10 cellular contexts compared by ENCODE assay signal in the genomic region with DNA sequence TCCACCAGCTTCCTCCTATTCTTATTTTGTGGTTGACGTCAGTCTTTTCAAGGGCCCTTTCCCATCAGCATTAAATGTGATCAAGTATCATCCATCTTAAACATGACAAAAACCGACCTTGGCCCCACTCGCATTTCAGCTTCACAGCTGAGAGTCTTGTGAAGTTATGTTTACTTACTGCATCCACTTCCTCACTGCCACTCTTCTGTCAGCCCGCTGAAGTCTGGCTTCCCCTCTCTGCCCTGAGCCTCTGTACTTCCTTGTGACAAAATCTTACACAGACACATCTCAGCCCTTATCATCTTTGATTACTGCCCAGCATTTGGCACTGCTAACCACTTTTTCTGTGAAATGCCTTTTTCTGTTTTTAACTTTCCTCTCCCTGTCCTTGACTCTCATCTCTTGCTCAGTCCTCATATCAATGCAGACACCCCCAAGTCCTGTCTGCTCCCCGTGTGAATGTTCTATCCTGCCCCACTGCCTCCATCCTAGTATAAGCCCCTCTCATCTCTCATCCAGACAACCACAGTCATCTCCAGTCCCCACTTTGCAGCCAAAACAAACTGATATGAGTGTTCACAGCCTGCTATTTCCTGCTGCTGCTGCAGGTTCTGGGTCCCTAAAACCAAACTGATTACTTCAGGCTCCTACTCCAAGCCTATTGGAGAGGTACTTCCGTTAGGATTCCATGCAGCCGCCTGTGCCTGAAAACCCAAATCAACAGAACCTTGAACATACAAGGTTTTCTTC. TPM values are rescaled to one million over a fixed set of nuclear protein-coding genes. Genes with fewer than 3 reads are reported as not detected.
DNase-seq lines count a peak whose midpoint lies in the region; ATAC-seq, FAIRE-seq and TF ChIP-seq lines count a peak whose summit lies in the region.
"Had no signal": no experiment of that assay in that cellular context is flagged by ENCODE, and none has a peak within 500 bp of the region (broad histone marks: within the 10 kb centered on the region; RNA-seq: fewer than 3 reads in every experiment).

No MANE protein-coding gene starts in this region.

- no peak for ATAC-seq in GM18868 (IDR thresholded peaks at IDR 0.05; ENCODE audit: unreplicated experiment)

- H3K4me3 ChIP-seq in ovary: no peak overlapping the region

- no peak for FAIRE-seq in GM12891 (lab: Jason Lieb, UNC)
- no peak for FAIRE-seq in GM12892 (lab: Jason Lieb, UNC)
- FAIRE-seq: colon had no signal

- no peaks in the 10 kb centered on the region for H3K27me3 ChIP-seq in ovary

- H3K9me3 ChIP-seq in ovary: no peaks in the 10 kb centered on the region

- H3K36me3 ChIP-seq in ovary: no peaks in the 10 kb centered on the region

- intact Hi-C loops in ovary (cut with DNase I): no loop called here

- TF ChIP-seq POLR2A in GM12891 (IDR thresholded peaks at IDR 0.05; ENCODE audit: low read depth, low read length) (no peak), ovary (IDR thresholded peaks at IDR 0.05) (no peak), GM12892 (IDR thresholded peaks at IDR 0.05; ENCODE audit: low read depth, low read length) (no peak)

- 3 to 11% (median 4%) methylated on average over 7 of the region's 7 CpGs for WGBS in ovary, 3 donors

- no peak for DNase-seq in GM12891 (ENCODE audit: insufficient read length, low spot score)
- peak; percentile 66 for DNase-seq in OCI-M1 (lab: John Stamatoyannopoulos, UW)
- DNase-seq in central memory CD4-positive, alpha-beta T cell: peak; percentile 33
- no peak for DNase-seq in ovary
- DNase-seq in iPS-NIHi7 (ENCODE audit: extremely low spot score): no peak
- DNase-seq in effector CD8-positive, alpha-beta T cell (lab: John Stamatoyannopoulos, UW): no peak
- no peak for DNase-seq in GM12892 (ENCODE audit: insufficient read length)
- DNase-seq: SHP77 had no signal

- TF ChIP-seq CTCF in ovary (IDR thresholded peaks at IDR 0.05): no peak

- TF ChIP-seq EP300 in ovary (IDR thresholded peaks at IDR 0.05): no peak

- H3K27ac ChIP-seq in ovary: peak overlapping the region; percentile 15 to 67

- H3K4me1 ChIP-seq in ovary (ENCODE audit: insufficient read depth): peaks cover 7% of the 10 kb centered on the region

TF ChIP-seq in GM12891, 5 proteins besides CTCF, POLR2A, EP300 and RAD21:
- TF ChIP-seq PAX5 (IDR thresholded peaks at IDR 0.05; ENCODE audit: insufficient read depth, low read length, severe bottlenecking): no peak
- peak; percentile 67; the same call in 1 of the 2 replicates for TF ChIP-seq SPI1 (IDR thresholded peaks at IDR 0.05; ENCODE audit: low read depth, low read length)

RNA-seq across cellular contexts. Expression of gene FOSL2, which starts 31.4 kb away (rescaled TPM):
- polyA plus RNA-seq in GM12891 (2012; ENCODE audit: low read depth, missing spikeins): 1.1 TPM
- total RNA-seq in ovary: 100 to 1,000 TPM; 117 to 322 (median 152) TPM
- 10 to 100 TPM; 56.2 to 75.7 TPM for polyA plus RNA-seq in ovary
- 0.68 TPM for polyA plus RNA-seq in GM12892 (2012; ENCODE audit: missing spikeins)

Comparison
In these comparisons a context has a peak if more than half of its experiments do, and no peak if none do; other contexts are left out.
1. DNase-seq: peak in OCI-M1 (single experiment) and central memory CD4-positive, alpha-beta T cell (single experiment); none in GM12891 (single experiment), ovary (0 of 5), iPS-NIHi7 (single experiment), effector CD8-positive, alpha-beta T cell (single experiment) and GM12892 (single experiment).